Comparison of ENCODE assay signal across 13 cellular contexts in the genomic region with DNA sequence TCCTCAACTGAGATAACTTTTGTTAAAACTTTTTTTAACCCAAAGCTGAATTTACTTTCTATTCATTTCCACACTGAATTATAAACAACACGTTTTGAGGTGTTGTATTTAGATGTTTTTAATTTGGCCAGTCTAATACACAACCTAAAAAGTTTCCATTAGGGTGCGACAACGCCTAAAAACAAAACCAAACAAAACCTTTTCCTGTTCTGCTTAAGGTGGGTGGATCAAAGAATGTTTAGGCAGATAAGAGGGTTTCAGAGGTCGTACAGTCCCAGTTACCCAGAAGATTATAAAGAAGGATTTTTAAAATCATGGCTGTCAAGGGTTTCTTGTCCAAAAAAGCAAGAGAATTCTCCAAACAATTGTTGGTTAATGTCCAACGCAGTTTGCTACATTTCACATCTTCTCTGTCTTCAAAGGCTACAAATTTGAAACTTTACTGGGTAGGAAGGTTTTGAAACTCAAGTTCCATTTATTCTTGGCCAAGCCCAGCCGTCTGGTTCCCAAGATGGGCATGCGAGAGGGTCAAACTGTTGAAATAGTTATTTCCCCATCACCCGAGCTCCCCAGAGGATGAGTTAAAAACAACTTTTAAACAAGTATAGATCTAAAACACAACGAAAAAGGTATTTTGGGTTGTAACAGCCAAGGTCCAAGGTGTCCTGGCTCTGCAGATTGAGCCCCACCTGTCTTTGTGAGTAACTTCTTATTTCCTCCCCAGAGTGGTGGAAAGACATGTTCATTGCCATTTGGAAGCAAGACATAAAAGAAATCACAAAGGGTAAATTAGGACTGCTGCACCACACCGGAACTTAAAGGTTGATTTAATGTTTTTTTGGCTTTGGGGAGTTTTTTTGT.
DNase-seq lines count a peak whose midpoint lies in the region; ATAC-seq and TF ChIP-seq lines count a peak whose summit lies in the region.
"Had no signal": no experiment of that assay in that cellular context is flagged by ENCODE, and none has a peak within 500 bp of the region (broad histone marks: within the 10 kb centered on the region; RNA-seq: fewer than 3 reads in every experiment).

No MANE protein-coding gene starts in this region.

- DNase-seq in activated CD8-positive, alpha-beta T cell treated with anti-CD3 and anti-CD28 coated beads for 36 hours, result no peak
- no peak for DNase-seq in stimulated activated CD4-positive, alpha-beta T cell treated with anti-CD3 and anti-CD28 coated beads, Interleukin-4, amount 100 ng/mL, for 24 hours
- DNase-seq in trophoblast cell (no peak), AML-193 (lab: John Stamatoyannopoulos, UW) (no peak), stomach (no peak)
- DNase-seq: HFFc6, NCI-H2171, Peyer's patch had no signal

- H2AK5ac ChIP-seq in trophoblast cell (ENCODE audit: low read length), result no peak overlapping the region

- no peaks in the 10 kb centered on the region for H3K9me3 ChIP-seq in BLaER1
- H3K9me3 ChIP-seq in trophoblast cell (ENCODE audit: insufficient read depth, low read depth, low read length), result no peaks in the 10 kb centered on the region
- no peaks in the 10 kb centered on the region for H3K9me3 ChIP-seq in stomach
- H3K9me3 ChIP-seq: Peyer's patch had no signal

- no CpG with 5 or more reads among the region's 10 CpGs for WGBS in trophoblast cell (ENCODE audit: extremely low coverage, insufficient coverage, insufficient read length)
- WGBS in stomach, 5 donors, result 49 to 60% (median 56%) methylated on average over 10 of the region's 10 CpGs

- no peaks in the 10 kb centered on the region for H3K79me2 ChIP-seq in trophoblast cell (ENCODE audit: control insufficient read depth, insufficient read depth, low read length, poor library complexity)

- H4K12ac ChIP-seq in trophoblast cell (ENCODE audit: low read depth, low read length), result no peak overlapping the region

- H3K4me1 Mint-ChIP-seq in activated CD8-positive, alpha-beta T cell treated with anti-CD3 and anti-CD28 coated beads for 36 hours (ENCODE audit: low read depth), result peaks cover 45% of the 10 kb centered on the region

- no peak for TF ChIP-seq EP300 in stomach (IDR thresholded peaks at IDR 0.05)

- no peak overlapping the region for H3K14ac ChIP-seq in trophoblast cell (ENCODE audit: low read length)

- H3K36me3 ChIP-seq in BLaER1, result no peaks in the 10 kb centered on the region
- no peaks in the 10 kb centered on the region for H3K36me3 ChIP-seq in trophoblast cell (ENCODE audit: control insufficient read depth in 1 of 2, insufficient read depth in 2 of 2, low read length in 2 of 2)
- no peaks in the 10 kb centered on the region for H3K36me3 ChIP-seq in stomach
- H3K36me3 ChIP-seq: Peyer's patch had no signal

- POLR2A ChIA-PET in activated CD8-positive, alpha-beta T cell treated with anti-CD3 and anti-CD28 coated beads for 36 hours (lab: Charles Lee), result no interaction called here

- H3K4me3 Mint-ChIP-seq in activated CD8-positive, alpha-beta T cell treated with anti-CD3 and anti-CD28 coated beads for 36 hours, result peak overlapping the region; percentile 3
- H3K4me3 Mint-ChIP-seq: HFFc6 had no signal

- TF ChIP-seq CTCF in activated CD8-positive, alpha-beta T cell treated with anti-CD3 and anti-CD28 coated beads for 36 hours (IDR thresholded peaks at IDR 0.05), result no peak
- no peak for TF ChIP-seq CTCF in stomach (IDR thresholded peaks at IDR 0.05)

- no peak overlapping the region for H4K91ac ChIP-seq in trophoblast cell (ENCODE audit: low read depth, low read length)

- H3K23ac ChIP-seq in trophoblast cell (ENCODE audit: low read length), result no peak overlapping the region

- H2BK5ac ChIP-seq in trophoblast cell (ENCODE audit: low read depth, low read length, poor library complexity), result no peak overlapping the region

- H3K4me3 ChIP-seq in BLaER1 (0 out of 2 replicates have a peak overlapping the region, but pooled peaks have one; percentile 13), trophoblast cell (ENCODE audit: low read depth, low read length) (no peak overlapping the region), stomach (no peak overlapping the region)
- H3K4me3 ChIP-seq: lung, Peyer's patch had no signal

- H3K9me3 Mint-ChIP-seq in activated CD8-positive, alpha-beta T cell treated with anti-CD3 and anti-CD28 coated beads for 36 hours, result peaks cover 3% of the 10 kb centered on the region
- H3K9me3 Mint-ChIP-seq: HFFc6 had no signal

- H3K27me3 ChIP-seq in BLaER1 (no peaks in the 10 kb centered on the region), trophoblast cell (ENCODE audit: insufficient read depth, low read length) (no peaks in the 10 kb centered on the region), stomach (no peaks in the 10 kb centered on the region)
- H3K27me3 ChIP-seq: Peyer's patch had no signal

- no peaks in the 10 kb centered on the region for H3K79me1 ChIP-seq in trophoblast cell (ENCODE audit: low read length)

- H3K9ac ChIP-seq in BLaER1 (peak overlapping the region; percentile 56), trophoblast cell (ENCODE audit: low read length) (no peak overlapping the region)

- H3K36me3 Mint-ChIP-seq in activated CD8-positive, alpha-beta T cell treated with anti-CD3 and anti-CD28 coated beads for 36 hours (ENCODE audit: low read depth), result peaks cover 2% of the 10 kb centered on the region

- no peaks in the 10 kb centered on the region for H3K27me3 Mint-ChIP-seq in activated CD8-positive, alpha-beta T cell treated with anti-CD3 and anti-CD28 coated beads for 36 hours

- TF ChIP-seq POLR2A in stomach (IDR thresholded peaks at IDR 0.05), result no peak

- H3K4me1 ChIP-seq in BLaER1, result peaks cover 99% of the 10 kb centered on the region
- no peaks in the 10 kb centered on the region for H3K4me1 ChIP-seq in trophoblast cell (ENCODE audit: control insufficient read depth in 1 of 2, insufficient read depth in 2 of 2, low read length in 2 of 2)
- peaks cover 0 to 9% (median 2%) of the 10 kb centered on the region in 4 donors for H3K4me1 ChIP-seq in stomach

- H2AFZ ChIP-seq in trophoblast cell (ENCODE audit: insufficient read depth, low read length, poor library complexity), result no peak overlapping the region

- peak overlapping the region; percentile 82 for H3K27ac ChIP-seq in BLaER1
- no peak overlapping the region for H3K27ac ChIP-seq in trophoblast cell (ENCODE audit: low read depth, low read length)
- H3K27ac ChIP-seq in stomach, result no peak overlapping the region

- no peak overlapping the region for H2BK120ac ChIP-seq in trophoblast cell (ENCODE audit: insufficient read depth, low read length, poor library complexity)

- ATAC-seq in GM18499 (IDR thresholded peaks at IDR 0.05; ENCODE audit: insufficient read depth, unreplicated experiment) (peak; percentile 56), HG03025 (IDR thresholded peaks at IDR 0.05; ENCODE audit: low FRiP score, unreplicated experiment) (peak; percentile 60)
- ATAC-seq in activated CD8-positive, alpha-beta T cell treated with anti-CD3 and anti-CD28 coated beads for 36 hours, result no peak
- ATAC-seq: esophagus mucosa had no signal

- no peak overlapping the region for H3K18ac ChIP-seq in trophoblast cell (ENCODE audit: low read length)

- H3K4me2 ChIP-seq in BLaER1, result peak overlapping the region; percentile 63
- H3K4me2 ChIP-seq in trophoblast cell (ENCODE audit: low read length), result no peak overlapping the region

- no peaks in the 10 kb centered on the region for H4K20me1 ChIP-seq in BLaER1

- CTCF ChIA-PET in activated CD8-positive, alpha-beta T cell treated with anti-CD3 and anti-CD28 coated beads for 36 hours (lab: Charles Lee), result interaction anchor here (1.0 kb wide), 1 partner anchor 422 kb away, joined by 3 read pairs; no protein-coding TSS in a partner anchor

- peak overlapping the region; percentile 67 for H3K27ac Mint-ChIP-seq in activated CD8-positive, alpha-beta T cell treated with anti-CD3 and anti-CD28 coated beads for 36 hours
- H3K27ac Mint-ChIP-seq: HFFc6 had no signal

- H4K8ac ChIP-seq in trophoblast cell (ENCODE audit: low read depth, low read length), result no peak overlapping the region

- H3K4ac ChIP-seq in trophoblast cell (ENCODE audit: low read depth, low read length), result no peak overlapping the region

- H2BK12ac ChIP-seq in trophoblast cell (ENCODE audit: low read length), result no peak overlapping the region

- intact Hi-C loops in activated CD8-positive, alpha-beta T cell treated with anti-CD3 and anti-CD28 coated beads for 36 hours (cut with micrococcal nuclease), result no loop called here
- intact Hi-C loops in stomach (cut with DNase I; ENCODE audit: low total_unique reads), result no loop called here
